In the genomic region with DNA sequence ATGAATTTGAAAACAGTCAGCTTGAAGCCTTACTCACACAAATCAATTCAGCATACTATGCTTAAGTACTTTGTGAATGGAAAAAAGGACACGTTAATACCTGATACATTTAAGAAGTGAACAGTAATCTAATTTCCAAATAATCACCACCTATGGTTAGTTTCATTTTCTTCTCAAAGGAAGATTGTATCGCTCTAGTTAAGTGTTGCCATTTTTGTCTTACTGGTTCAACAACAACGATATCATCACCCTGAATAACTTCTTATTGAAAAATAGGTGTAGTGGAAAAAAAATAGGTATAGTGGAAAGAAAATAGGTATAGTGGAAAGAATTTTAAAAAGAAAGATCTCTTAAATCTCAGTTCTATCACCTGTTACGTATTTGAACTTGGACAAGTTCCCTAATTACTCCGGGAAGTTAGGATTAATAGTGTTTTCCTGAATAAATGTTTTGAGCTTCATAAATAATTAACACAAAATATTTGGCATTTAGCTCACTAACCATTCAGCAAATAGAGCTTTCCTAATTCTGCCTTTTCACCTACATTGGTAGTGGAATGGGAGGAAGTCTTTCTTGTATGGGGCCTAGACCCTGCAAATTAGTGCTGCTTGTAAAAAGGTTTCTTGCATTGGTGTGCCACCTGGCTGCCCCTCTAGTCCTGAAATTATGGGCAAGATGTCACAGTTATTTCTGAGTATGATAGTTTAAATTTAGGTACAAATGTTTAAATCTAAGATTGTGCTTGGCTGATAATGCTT, we compare ENCODE assay signal across 18 cellular contexts.
DNase-seq lines count a peak whose midpoint lies in the region; ATAC-seq and TF ChIP-seq lines count a peak whose summit lies in the region.
"Had no signal": no experiment of that assay in that cellular context is flagged by ENCODE, and none has a peak within 500 bp of the region (broad histone marks: within the 10 kb centered on the region; RNA-seq: fewer than 3 reads in every experiment).

No MANE protein-coding gene starts in this region.

- H3F3A ChIP-seq in SK-N-SH (replicated peaks; ENCODE audit: insufficient read depth): no peaks in the 10 kb centered on the region

- H3K79me2 ChIP-seq in SK-N-SH (ENCODE audit: insufficient read depth): no peaks in the 10 kb centered on the region
- H3K79me2 ChIP-seq in osteoblast (ENCODE audit: insufficient read depth, low read length): no peaks in the 10 kb centered on the region

- no peak for TF ChIP-seq RAD21 in SK-N-SH (IDR thresholded peaks at IDR 0.05; ENCODE audit: low read length)

- no peaks in the 10 kb centered on the region for H3K9me2 ChIP-seq in SK-N-SH

- CTCF ChIA-PET in SK-N-SH (lab: Yijun Ruan, JAX): no interaction called here

- H3K27me3 ChIP-seq in SK-N-SH (ENCODE audit: insufficient read depth) (no peaks in the 10 kb centered on the region), endocrine pancreas (ENCODE audit: control insufficient read depth, insufficient read depth, low read length) (no peaks in the 10 kb centered on the region), osteoblast (ENCODE audit: insufficient read depth, low read length) (no peaks in the 10 kb centered on the region)
- H3K27me3 ChIP-seq: BLaER1 had no signal

- H3K9ac ChIP-seq in SK-N-SH (no peak overlapping the region), endocrine pancreas (ENCODE audit: control insufficient read depth, insufficient read depth, low read length) (no peak overlapping the region)
- H3K9ac ChIP-seq: BLaER1 had no signal

- H3K27ac ChIP-seq in SK-N-SH (ENCODE audit: low read depth in 2 of 2, low read length in 1 of 2) (no peak overlapping the region), osteoblast (ENCODE audit: low read depth, low read length) (no peak overlapping the region)
- H3K27ac ChIP-seq: BLaER1 had no signal

- peaks cover 4 to 14% of the 10 kb centered on the region in 2 donors for H3K9me3 Mint-ChIP-seq in activated naive CD4-positive, alpha-beta T cell treated with anti-CD3 and anti-CD28 coated beads, Interleukin-2, amount 50 U/mL, for 72 hours

- TF ChIP-seq CTCF in SK-N-SH (IDR thresholded peaks at IDR 0.05): no peak
- no peak for TF ChIP-seq CTCF in osteoblast (IDR thresholded peaks at IDR 0.05; ENCODE audit: extremely low read depth, low read depth, low read length)

- H3K9me3 ChIP-seq in SK-N-SH: no peaks in the 10 kb centered on the region
- H3K9me3 ChIP-seq in endocrine pancreas (ENCODE audit: control insufficient read depth, low read length): no peaks in the 10 kb centered on the region
- no peaks in the 10 kb centered on the region for H3K9me3 ChIP-seq in osteoblast (ENCODE audit: low read depth, low read length)
- H3K9me3 ChIP-seq: BLaER1 had no signal

- DNase-seq in SK-N-SH (no peak), osteoblast (ENCODE audit: insufficient read length, low spot score, missing footprints) (peak; percentile 11), GDM1 (lab: John Stamatoyannopoulos, UW) (no peak), mesenteric fat pad (ENCODE audit: low spot score) (no peak)
- DNase-seq in activated naive CD4-positive, alpha-beta T cell treated with anti-CD3 and anti-CD28 coated beads, Interleukin-2, amount 50 U/mL, for 72 hours (ENCODE audit: low spot score in 2 of 2): no peak
- DNase-seq: 8988T; Calu3; CD4-positive, alpha-beta memory T cell; DMS79 treated with DMSO at 0.1 percent for 48 hours; GOT3; H7; HFFc6 had no signal

- H3K4me2 ChIP-seq in SK-N-SH: 0 out of 2 replicates have a peak overlapping the region, but pooled peaks have one; percentile 11
- no peak overlapping the region for H3K4me2 ChIP-seq in osteoblast (ENCODE audit: insufficient read depth, low read length)
- H3K4me2 ChIP-seq: BLaER1 had no signal

- H4K20me1 ChIP-seq in SK-N-SH (ENCODE audit: insufficient read depth) (no peaks in the 10 kb centered on the region), osteoblast (ENCODE audit: insufficient read depth, low read length) (no peaks in the 10 kb centered on the region)
- H4K20me1 ChIP-seq: BLaER1 had no signal

- 7% methylated on average over 5 of the region's 5 CpGs for WGBS in SK-N-SH (ENCODE audit: low lambda C conversion rate)

- H3K4me1 ChIP-seq in SK-N-SH (ENCODE audit: control insufficient read depth in 1 of 2, insufficient read depth in 2 of 2, low read depth in 1 of 2, low read length in 1 of 2) (no peaks in the 10 kb centered on the region), endocrine pancreas (ENCODE audit: control insufficient read depth, insufficient read depth, low read length) (peaks cover 5% of the 10 kb centered on the region), osteoblast (ENCODE audit: insufficient read depth, low read length) (no peaks in the 10 kb centered on the region)
- H3K4me1 ChIP-seq: BLaER1 had no signal

- no peaks in the 10 kb centered on the region for H3K36me3 ChIP-seq in SK-N-SH (replicated peaks in 1 of 2; ENCODE audit: control insufficient read depth in 1 of 2, insufficient read depth in 2 of 2, low read length in 1 of 2)
- no peaks in the 10 kb centered on the region for H3K36me3 ChIP-seq in endocrine pancreas (ENCODE audit: control insufficient read depth, insufficient read depth, low read length)
- H3K36me3 ChIP-seq in osteoblast (ENCODE audit: insufficient read depth, low read length): no peaks in the 10 kb centered on the region
- H3K36me3 ChIP-seq: BLaER1 had no signal

- H2AFZ ChIP-seq in SK-N-SH (ENCODE audit: low read depth) (0 out of 2 replicates have a peak overlapping the region, but pooled peaks have one; percentile 48), osteoblast (ENCODE audit: low read length) (no peak overlapping the region)

- H3K4me3 ChIP-seq in SK-N-SH (ENCODE audit: low read depth in 2 of 2, low read length in 1 of 2) (no peak overlapping the region), endocrine pancreas (ENCODE audit: control insufficient read depth, insufficient read depth, low read length) (peak overlapping the region; percentile 38), osteoblast (ENCODE audit: insufficient read depth, low read length) (no peak overlapping the region)
- H3K4me3 ChIP-seq: BLaER1, GM12878 had no signal

- no peak for ATAC-seq in SK-N-SH treated with all-trans-retinoic acid at 6 μM for 48 hours
- no peak for ATAC-seq in activated naive CD4-positive, alpha-beta T cell treated with anti-CD3 and anti-CD28 coated beads, Interleukin-2, amount 50 U/mL, for 72 hours
- ATAC-seq: GM12878, HCT116 had no signal

- H3K36me3 Mint-ChIP-seq in activated naive CD4-positive, alpha-beta T cell treated with anti-CD3 and anti-CD28 coated beads, Interleukin-2, amount 50 U/mL, for 72 hours: no peaks in the 10 kb centered on the region
- H3K36me3 Mint-ChIP-seq: CD14-positive monocyte; CD4-positive, alpha-beta memory T cell had no signal

- POLR2A ChIA-PET in SK-N-SH (lab: Yijun Ruan, JAX): no interaction called here

- TF ChIP-seq EP300 in SK-N-SH (IDR thresholded peaks at IDR 0.05; ENCODE audit: borderline replicate concordance in 1 of 2, low read depth in 1 of 2, low read length in 1 of 2): no peak

- H3K27ac Mint-ChIP-seq in activated naive CD4-positive, alpha-beta T cell treated with anti-CD3 and anti-CD28 coated beads, Interleukin-2, amount 50 U/mL, for 72 hours: no peak overlapping the region
- H3K27ac Mint-ChIP-seq: CD14-positive monocyte; CD4-positive, alpha-beta memory T cell; HFFc6 had no signal

TF ChIP-seq in SK-N-SH, 30 proteins besides CTCF, POLR2A, EP300 and RAD21 (continues in another document):
- TF ChIP-seq GATA2 (CRISPR knock-in tag; IDR thresholded peaks at IDR 0.05) (no peak), TAF1 (IDR thresholded peaks at IDR 0.05; ENCODE audit: borderline replicate concordance, low read depth, low read length) (no peak)

TF ChIP-seq in SK-N-SH treated with all-trans-retinoic acid at 6 μM for 48 hours, 23 proteins besides CTCF, POLR2A, EP300 and RAD21 (continues in another document):
- TF ChIP-seq POU6F1 (CRISPR knock-in tag; IDR thresholded peaks at IDR 0.05; ENCODE audit: borderline replicate concordance, low read depth) (no peak), ESRRG (CRISPR knock-in tag; IDR thresholded peaks at IDR 0.05) (no peak), ZNF8 (CRISPR knock-in tag; IDR thresholded peaks at IDR 0.05) (no peak), ISL1 (CRISPR knock-in tag; IDR thresholded peaks at IDR 0.05) (no peak), TOX (CRISPR knock-in tag; IDR thresholded peaks at IDR 0.05; ENCODE audit: borderline replicate concordance) (no peak), OSR1 (CRISPR knock-in tag; IDR thresholded peaks at IDR 0.05) (no peak), GLIS3 (CRISPR knock-in tag; IDR thresholded peaks at IDR 0.05) (no peak)
- TF ChIP-seq, protein P1, sequence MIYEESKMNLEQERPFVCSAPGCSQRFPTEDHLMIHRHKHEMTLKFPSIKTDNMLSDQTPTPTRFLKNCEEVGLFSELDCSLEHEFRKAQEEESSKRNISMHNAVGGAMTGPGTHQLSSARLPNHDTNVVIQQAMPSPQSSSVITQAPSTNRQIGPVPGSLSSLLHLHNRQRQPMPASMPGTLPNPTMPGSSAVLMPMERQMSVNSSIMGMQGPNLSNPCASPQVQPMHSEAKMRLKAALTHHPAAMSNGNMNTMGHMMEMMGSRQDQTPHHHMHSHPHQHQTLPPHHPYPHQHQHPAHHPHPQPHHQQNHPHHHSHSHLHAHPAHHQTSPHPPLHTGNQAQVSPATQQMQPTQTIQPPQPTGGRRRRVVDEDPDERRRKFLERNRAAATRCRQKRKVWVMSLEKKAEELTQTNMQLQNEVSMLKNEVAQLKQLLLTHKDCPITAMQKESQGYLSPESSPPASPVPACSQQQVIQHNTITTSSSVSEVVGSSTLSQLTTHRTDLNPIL (CRISPR knock-in tag; IDR thresholded peaks at IDR 0.05; ENCODE audit: low read depth): no peak
